Comparison of ENCODE assay signal across 8 cellular contexts in genomic region chr17:44197980-44198720, GRCh38. TPM values are rescaled to one million over a fixed set of nuclear protein-coding genes. Genes with fewer than 3 reads are reported as not detected.
DNase-seq lines count a peak whose midpoint lies in the region; ATAC-seq and TF ChIP-seq lines count a peak whose summit lies in the region.

No MANE protein-coding gene starts in this region.

- H3K27me3 ChIP-seq in Karpas-422 (ENCODE audit: low read length) (no peaks in the 10 kb centered on the region), esophagus muscularis mucosa (no peaks in the 10 kb centered on the region)

- no peaks in the 10 kb centered on the region for H3K9me3 ChIP-seq in Karpas-422 (ENCODE audit: low read length)
- H3K9me3 ChIP-seq in esophagus muscularis mucosa: no peaks in the 10 kb centered on the region

- H3K27ac ChIP-seq in Karpas-422 (ENCODE audit: low read length) (peak overlapping the region; percentile 93), esophagus muscularis mucosa (replicated peaks in 1 of 4) (peak overlapping the region; percentile 98 to 100 (median 99))

- peak in 1 of 3 experiments; percentile 12 for TF ChIP-seq CTCF in esophagus muscularis mucosa (IDR thresholded peaks at IDR 0.05)

- H3K36me3 ChIP-seq in Karpas-422 (ENCODE audit: insufficient read depth, low read length) (no peaks in the 10 kb centered on the region; the same call in 1 of the 2 replicates), esophagus muscularis mucosa (peaks cover 21 to 45% (median 44%) of the 10 kb centered on the region in 4 donors)

- H3K4me3 Mint-ChIP-seq in activated CD4-positive, alpha-beta T cell treated with anti-CD3 and anti-CD28 coated beads, Interleukin-2, amount 10 ng/mL, durations not matched to agents 7 days and 5 days: peak overlapping the region; percentile 92

- peaks cover 48% of the 10 kb centered on the region for H3K4me1 Mint-ChIP-seq in activated CD4-positive, alpha-beta T cell treated with anti-CD3 and anti-CD28 coated beads, Interleukin-2, amount 10 ng/mL, durations not matched to agents 7 days and 5 days

- TF ChIP-seq POLR2A in esophagus muscularis mucosa (IDR thresholded peaks at IDR 0.05; ENCODE audit: low read depth): no peak

- no peak for ATAC-seq in HG03439 (IDR thresholded peaks at IDR 0.05; ENCODE audit: unreplicated experiment)

- peaks cover 23% of the 10 kb centered on the region for H3K79me2 ChIP-seq in Karpas-422 (ENCODE audit: low read length)

- no peaks in the 10 kb centered on the region for H4K20me1 ChIP-seq in Karpas-422 (ENCODE audit: insufficient read depth, low read depth, low read length)

- H3K9me3 Mint-ChIP-seq in activated CD4-positive, alpha-beta T cell treated with anti-CD3 and anti-CD28 coated beads, Interleukin-2, amount 10 ng/mL, durations not matched to agents 7 days and 5 days: no peaks in the 10 kb centered on the region

- H3K4me3 ChIP-seq in Karpas-422 (ENCODE audit: low read length) (peak overlapping the region; percentile 98), esophagus muscularis mucosa (peak overlapping the region; percentile 92 to 96 (median 94))

- DNase-seq in GF-D8 (lab: John Stamatoyannopoulos, UW): peak; percentile 46
- DNase-seq in Karpas-422: peak; percentile 85
- DNase-seq in activated CD4-positive, alpha-beta T cell treated with anti-CD3 and anti-CD28 coated beads, Interleukin-2, amount 10 ng/mL, durations not matched to agents 7 days and 5 days: peak; percentile 86
- no peak for DNase-seq in esophagus muscularis mucosa (ENCODE audit: extremely low spot score)
- peak; percentile 16 for DNase-seq in occipital lobe (lab: John Stamatoyannopoulos, UW)
- DNase-seq in NK-92 treated with Interleukin-12 subunit alpha and Interleukin-12 subunit beta, amount 100 ng/mL, for 24 hours (lab: John Stamatoyannopoulos, UW): no peak
- no peak for DNase-seq in HuH-7.5 (ENCODE audit: low spot score)

- POLR2A ChIA-PET in activated CD4-positive, alpha-beta T cell treated with anti-CD3 and anti-CD28 coated beads, Interleukin-2, amount 10 ng/mL, durations not matched to agents 7 days and 5 days (lab: Charles Lee): interaction anchor here (0.6 to 1.0 kb wide), 4 partner anchors 12 to 140 kb away, joined by 3 to 7 read pairs (median 4); partner anchors contain the start of gene TMUB2

- 48% methylated on average over 9 of the region's 11 CpGs for WGBS in esophagus muscularis mucosa

- H3K4me1 ChIP-seq in Karpas-422 (ENCODE audit: low read length) (peaks cover 21% of the 10 kb centered on the region), esophagus muscularis mucosa (peaks cover 17 to 32% (median 29%) of the 10 kb centered on the region in 4 donors)

- intact Hi-C loops in esophagus muscularis mucosa (cut with DNase I): no loop called here

- H3K9me2 ChIP-seq in Karpas-422 (replicated peaks; ENCODE audit: insufficient read depth, low read length): no peaks in the 10 kb centered on the region

- H3K27ac Mint-ChIP-seq in activated CD4-positive, alpha-beta T cell treated with anti-CD3 and anti-CD28 coated beads, Interleukin-2, amount 10 ng/mL, durations not matched to agents 7 days and 5 days: peak overlapping the region; percentile 96

- H3K9ac ChIP-seq in Karpas-422 (ENCODE audit: low read length): peak overlapping the region; percentile 99

- peak overlapping the region; percentile 83 for H3K4me2 ChIP-seq in Karpas-422 (ENCODE audit: low read depth, low read length, poor library complexity, severe bottlenecking)

- no peak overlapping the region for H2AFZ ChIP-seq in Karpas-422 (ENCODE audit: low read length)

- H3K27me3 Mint-ChIP-seq in activated CD4-positive, alpha-beta T cell treated with anti-CD3 and anti-CD28 coated beads, Interleukin-2, amount 10 ng/mL, durations not matched to agents 7 days and 5 days: no peaks in the 10 kb centered on the region

- CTCF ChIA-PET in activated CD4-positive, alpha-beta T cell treated with anti-CD3 and anti-CD28 coated beads, Interleukin-2, amount 10 ng/mL, durations not matched to agents 7 days and 5 days (lab: Charles Lee): interaction anchor here (0.6 to 9.6 kb wide), 9 partner anchors 9 to 937 kb away, joined by 3 to 55 read pairs (median 4); partner anchors contain the start of genes ACBD4 and TMUB2

- H3K36me3 Mint-ChIP-seq in activated CD4-positive, alpha-beta T cell treated with anti-CD3 and anti-CD28 coated beads, Interleukin-2, amount 10 ng/mL, durations not matched to agents 7 days and 5 days (ENCODE audit: low read depth): peaks cover 42% of the 10 kb centered on the region

- TF ChIP-seq EP300 in esophagus muscularis mucosa (IDR thresholded peaks at IDR 0.05): no peak

RNA-seq across cellular contexts. Expression of gene ATXN7L3, which starts 1.5 kb away (rescaled TPM):
- 29.0 and 54.7 TPM in 2 replicates for total RNA-seq in Karpas-422 (2014; rRNA removed; shearing (Covaris generic); ENCODE audit: low replicate concordance)
- 100 to 1,000 TPM; 110 to 112 TPM for total RNA-seq in activated CD4-positive, alpha-beta T cell treated with anti-CD3 and anti-CD28 coated beads, Interleukin-2, amount 10 ng/mL, durations not matched to agents 7 days and 5 days
- 10 to 100 TPM; 41.9 to 72.6 (median 50.0) TPM for total RNA-seq in esophagus muscularis mucosa
- total RNA-seq in occipital lobe: 66.0 TPM

RNA-seq across cellular contexts. Expression of gene TMUB2, which starts 11.4 kb away (rescaled TPM):
- 29.3 and 36.5 TPM in 2 replicates for total RNA-seq in Karpas-422 (2014; rRNA removed; shearing (Covaris generic); ENCODE audit: low replicate concordance)
- total RNA-seq in activated CD4-positive, alpha-beta T cell treated with anti-CD3 and anti-CD28 coated beads, Interleukin-2, amount 10 ng/mL, durations not matched to agents 7 days and 5 days: 10 to 100 TPM; 36.6 to 37.1 TPM
- 10 to 100 TPM; 25.3 to 50.3 (median 33.4) TPM for total RNA-seq in esophagus muscularis mucosa
- total RNA-seq in occipital lobe: 26.0 TPM

RNA-seq across cellular contexts. Expression of gene UBTF, which starts 21.3 kb away (rescaled TPM):
- 57.8 and 150 TPM in 2 replicates for total RNA-seq in Karpas-422 (2014; rRNA removed; shearing (Covaris generic); ENCODE audit: low replicate concordance)
- total RNA-seq in activated CD4-positive, alpha-beta T cell treated with anti-CD3 and anti-CD28 coated beads, Interleukin-2, amount 10 ng/mL, durations not matched to agents 7 days and 5 days: 100 to 1,000 TPM; 186 to 195 TPM
- total RNA-seq in esophagus muscularis mucosa: 10 to 100 TPM; 48.7 to 78.8 (median 66.1) TPM
- 73.3 TPM for total RNA-seq in occipital lobe

RNA-seq across cellular contexts. Expression of gene ASB16, which starts 27.6 kb away (rescaled TPM):
- total RNA-seq in Karpas-422 (2014; rRNA removed; shearing (Covaris generic); ENCODE audit: low replicate concordance): not detected in 2 replicates
- under 1 TPM in 1 of 2 experiments, not detected in 1; 0.30 TPM for total RNA-seq in activated CD4-positive, alpha-beta T cell treated with anti-CD3 and anti-CD28 coated beads, Interleukin-2, amount 10 ng/mL, durations not matched to agents 7 days and 5 days
- 10 to 100 TPM in 1 of 4 donors, 1 to 10 TPM in 3; 3.3 to 10.8 (median 6.0) TPM for total RNA-seq in esophagus muscularis mucosa
- total RNA-seq in occipital lobe: not detected

RNA-seq across cellular contexts. Expression of gene HROB, which starts 56.4 kb away (rescaled TPM):
- total RNA-seq in Karpas-422 (2014; rRNA removed; shearing (Covaris generic); ENCODE audit: low replicate concordance): 3.7 and 4.6 TPM in 2 replicates
- total RNA-seq in activated CD4-positive, alpha-beta T cell treated with anti-CD3 and anti-CD28 coated beads, Interleukin-2, amount 10 ng/mL, durations not matched to agents 7 days and 5 days: 10 to 100 TPM; 15.1 to 16.4 TPM
- total RNA-seq in esophagus muscularis mucosa: 1 to 10 TPM; 1.7 to 4.6 (median 2.6) TPM
- total RNA-seq in occipital lobe: 0.78 TPM

Comparison
In these comparisons a context has a peak if more than half of its experiments do, and no peak if none do; other contexts are left out.
1. DNase-seq: peak in GF-D8 (single experiment), Karpas-422 (single experiment), activated CD4-positive, alpha-beta T cell treated with anti-CD3 and anti-CD28 coated beads, Interleukin-2, amount 10 ng/mL, durations not matched to agents 7 days and 5 days (single experiment) and occipital lobe (single experiment); none in esophagus muscularis mucosa (single experiment), NK-92 treated with Interleukin-12 subunit alpha and Interleukin-12 subunit beta, amount 100 ng/mL, for 24 hours (single experiment) and HuH-7.5 (single experiment).